19 cellular contexts compared by ENCODE assay signal in the genomic region with DNA sequence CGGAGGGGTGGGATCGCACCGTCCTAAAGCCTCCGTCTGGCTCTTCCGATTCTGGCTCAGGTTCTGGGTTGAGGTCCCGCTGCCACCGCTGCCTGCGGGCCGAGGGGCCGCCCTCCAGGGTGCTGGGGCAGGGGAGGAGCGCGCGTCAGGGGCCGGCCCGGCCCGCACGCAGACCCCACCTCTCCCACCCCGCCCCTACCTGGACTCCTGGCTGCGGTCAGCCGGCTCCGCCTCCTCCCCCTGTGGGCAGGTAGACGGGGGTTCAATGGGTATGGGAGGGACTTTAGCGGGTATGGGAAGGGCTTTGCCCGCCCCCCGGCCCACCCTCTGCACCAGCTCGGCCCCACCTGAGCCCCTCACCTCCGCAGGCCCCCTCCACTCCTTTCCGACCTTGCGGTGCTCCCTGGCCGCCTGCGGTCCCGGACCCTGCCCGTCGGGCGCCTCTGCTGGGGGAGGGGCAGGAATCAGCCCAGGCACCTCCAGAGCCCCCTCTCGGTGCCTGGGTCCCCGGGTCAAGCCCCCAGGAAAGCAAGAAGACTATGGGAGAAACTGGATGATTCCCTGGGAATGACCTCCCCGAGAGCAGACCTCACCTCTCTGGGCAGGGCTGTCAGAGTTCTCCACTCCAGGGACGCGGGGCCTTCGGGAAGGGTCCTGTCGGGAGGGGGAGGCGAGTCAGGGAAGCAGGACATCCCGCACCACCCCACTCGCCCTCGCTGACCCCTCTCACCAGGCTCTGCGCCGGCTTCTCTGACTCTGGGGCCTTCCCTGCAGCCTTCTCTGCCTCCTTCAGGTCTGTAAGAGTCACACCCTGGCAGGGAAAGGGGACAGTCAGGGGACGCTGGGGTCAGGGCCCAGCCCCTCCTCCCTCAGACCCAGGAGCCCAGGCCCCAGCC. TPM values are rescaled to one million over a fixed set of nuclear protein-coding genes. Genes with fewer than 3 reads are reported as not detected.
DNase-seq lines count a peak whose midpoint lies in the region; ATAC-seq and TF ChIP-seq lines count a peak whose summit lies in the region.
"Had no signal": no experiment of that assay in that cellular context is flagged by ENCODE, and none has a peak within 500 bp of the region (broad histone marks: within the 10 kb centered on the region; RNA-seq: fewer than 3 reads in every experiment).

No MANE protein-coding gene starts in this region.

- 63% methylated on average over 33 of the region's 49 CpGs for WGBS in HUES64

- H3K36me3 ChIP-seq in HUES64 (ENCODE audit: insufficient read depth, low read length) (peaks cover 13% of the 10 kb centered on the region), gastrocnemius medialis (peaks cover 0 to 37% of the 10 kb centered on the region in 2 donors)

- H3K27ac Mint-ChIP-seq in glutamatergic neuron (ENCODE audit: unreplicated experiment): no peak overlapping the region
- H3K27ac Mint-ChIP-seq: CD4-positive, alpha-beta memory T cell had no signal

- in situ Hi-C loops in gastrocnemius medialis (cut with MboI; ENCODE audit: low sequenced_read_pairs in 4 of 4): no loop called here

- peaks cover 23% of the 10 kb centered on the region for H3K27me3 Mint-ChIP-seq in glutamatergic neuron (ENCODE audit: unreplicated experiment)

- intact Hi-C loops in gastrocnemius medialis (cut with DNase I; ENCODE audit: low total_unique reads): no loop called here

- no peak for TF ChIP-seq CTCF in glutamatergic neuron (IDR thresholded peaks at IDR 0.05; ENCODE audit: partially characterized antibody, unreplicated experiment)
- TF ChIP-seq CTCF in gastrocnemius medialis (IDR thresholded peaks at IDR 0.05 in 4 of 5, conservative IDR thresholded peaks at IDR 0.05 in 1 of 5): no peak

- H3K27me3 ChIP-seq in HUES64 (ENCODE audit: insufficient read depth, low read length) (no peaks in the 10 kb centered on the region; the same call in 1 of the 2 replicates), gastrocnemius medialis (peaks cover 4 to 7% (median 4%) of the 10 kb centered on the region in 3 donors)
- H3K27me3 ChIP-seq: SJSA1 had no signal

- H3K4me3 Mint-ChIP-seq in glutamatergic neuron (ENCODE audit: unreplicated experiment): no peak overlapping the region
- H3K4me3 Mint-ChIP-seq: CD4-positive, alpha-beta memory T cell had no signal

- ATAC-seq in gastrocnemius medialis: no peak

- H3K4me1 Mint-ChIP-seq in glutamatergic neuron (ENCODE audit: low read depth, unreplicated experiment): peaks cover 24% of the 10 kb centered on the region

- H3K27ac ChIP-seq in HUES64 (ENCODE audit: low read depth, low read length): no peak overlapping the region
- no peak overlapping the region for H3K27ac ChIP-seq in gastrocnemius medialis
- H3K27ac ChIP-seq: RWPE1, SJSA1 had no signal

- peak; percentile 55 for DNase-seq in ELF-1 (ENCODE audit: low read depth, low spot score)
- peak; percentile 34 for DNase-seq in glutamatergic neuron
- DNase-seq in islet precursor cell: peak; percentile 76
- DNase-seq in COLO668 (lab: John Stamatoyannopoulos, UW; ENCODE audit: unreplicated experiment): no peak
- DNase-seq in NCI-H526 (lab: John Stamatoyannopoulos, UW): no peak
- no peak for DNase-seq in stimulated activated CD4-positive, alpha-beta T cell treated with anti-CD3 and anti-CD28 coated beads, Interleukin-1b, Interleukin-23, amount 100 ng/mL, for 48 hours
- DNase-seq in gastrocnemius medialis: no peak
- DNase-seq: CD4-positive, alpha-beta memory T cell; KBM-7; NCI-H1436; NCI-H2029; NCI-H2171; NCI-H446; OCI-M1 had no signal

- no peaks in the 10 kb centered on the region for H3K9me3 ChIP-seq in HUES64 (ENCODE audit: insufficient read depth, low read depth, low read length)
- no peaks in the 10 kb centered on the region for H3K9me3 ChIP-seq in gastrocnemius medialis
- H3K9me3 ChIP-seq: HAP-1, SJSA1 had no signal

- H3K9me3 Mint-ChIP-seq in glutamatergic neuron (ENCODE audit: unreplicated experiment): peaks cover 20% of the 10 kb centered on the region

- peak overlapping the region; percentile 51 for H3K4me3 ChIP-seq in HUES64 (ENCODE audit: low read length)
- H3K4me3 ChIP-seq in gastrocnemius medialis: no peak overlapping the region
- H3K4me3 ChIP-seq: HAP-1, SJSA1 had no signal

- no peak for TF ChIP-seq POLR2A in gastrocnemius medialis (IDR thresholded peaks at IDR 0.05)

- no peaks in the 10 kb centered on the region for H3K36me3 Mint-ChIP-seq in glutamatergic neuron (ENCODE audit: unreplicated experiment)

- H3K4me1 ChIP-seq in HUES64 (ENCODE audit: insufficient read depth, low read length) (peaks cover 17% of the 10 kb centered on the region), gastrocnemius medialis (peaks cover 7% of the 10 kb centered on the region in 2 donors)
- H3K4me1 ChIP-seq: HAP-1 had no signal

- H3K9ac ChIP-seq in HUES64 (ENCODE audit: low read depth, low read length): no peak overlapping the region

RNA-seq across cellular contexts. Expression of a gene that starts 17.0 kb away (rescaled TPM):
- polyA plus RNA-seq in HUES64 (2013, experiment 1 of 2): 10.8 TPM
- polyA plus RNA-seq in HUES64 (2013, experiment 2 of 2): 17.1 TPM
- 114 TPM for total RNA-seq in glutamatergic neuron (ENCODE audit: unreplicated experiment)
- total RNA-seq in gastrocnemius medialis: 1 to 10 TPM in 2 of 4 donors, under 1 TPM in 2; 0.25 to 2.4 (median 1.3) TPM

RNA-seq across cellular contexts. Expression of a gene that starts 24.8 kb away (rescaled TPM):
- polyA plus RNA-seq in HUES64 (2013, experiment 1 of 2): 43.7 TPM
- polyA plus RNA-seq in HUES64 (2013, experiment 2 of 2): 34.3 TPM
- total RNA-seq in glutamatergic neuron (ENCODE audit: unreplicated experiment) (150 TPM), gastrocnemius medialis (10 to 100 TPM; 22.6 to 28.2 (median 26.2) TPM)

RNA-seq across cellular contexts. Expression of a gene that starts 29.7 kb away (rescaled TPM):
- 7.5 TPM for polyA plus RNA-seq in HUES64 (2013, experiment 1 of 2)
- 6.0 TPM for polyA plus RNA-seq in HUES64 (2013, experiment 2 of 2)
- total RNA-seq in glutamatergic neuron (ENCODE audit: unreplicated experiment) (17.9 TPM), gastrocnemius medialis (10 to 100 TPM in 1 of 4 donors, 1 to 10 TPM in 3; 5.2 to 10.5 (median 7.6) TPM)

RNA-seq across cellular contexts. Expression of a gene that starts 54.6 kb away (rescaled TPM):
- 0.10 TPM for polyA plus RNA-seq in HUES64 (2013, experiment 1 of 2)
- polyA plus RNA-seq in HUES64 (2013, experiment 2 of 2): not detected
- total RNA-seq in glutamatergic neuron (ENCODE audit: unreplicated experiment) (0.42 TPM), gastrocnemius medialis (under 1 TPM in 1 of 4 donors, not detected in 3; 0.16 TPM)
- total RNA-seq: SJSA1 had no signal
- polyA plus RNA-seq: BJ; CD4-positive, alpha-beta memory T cell had no signal

RNA-seq across cellular contexts. Expression of a gene that starts 56.3 kb away (rescaled TPM):
- polyA plus RNA-seq in HUES64 (2013, experiment 1 of 2): 87.2 TPM
- polyA plus RNA-seq in HUES64 (2013, experiment 2 of 2): 104 TPM
- total RNA-seq in glutamatergic neuron (ENCODE audit: unreplicated experiment): 19.3 TPM
- 1,000 to 10,000 TPM; 2,342 to 9,166 (median 6,627) TPM for total RNA-seq in gastrocnemius medialis
- total RNA-seq: CD4-positive, alpha-beta memory T cell had no signal
- polyA plus RNA-seq: CD4-positive, alpha-beta memory T cell had no signal

Comparison
In these comparisons a context has a peak if more than half of its experiments do, and no peak if none do; other contexts are left out.
1. DNase-seq: peak in ELF-1 (single experiment), glutamatergic neuron (single experiment) and islet precursor cell (single experiment); none in COLO668 (single experiment), NCI-H526 (0 of 2), stimulated activated CD4-positive, alpha-beta T cell treated with anti-CD3 and anti-CD28 coated beads, Interleukin-1b, Interleukin-23, amount 100 ng/mL, for 48 hours (single experiment) and gastrocnemius medialis (0 of 2).
2. RNA of a gene that starts 17.0 kb away (total RNA-seq): 114 TPM in glutamatergic neuron (single experiment); 0.25 to 2.4 TPM in gastrocnemius medialis; every median in the first group is over 10 times any median in the second.